In the genomic region with DNA sequence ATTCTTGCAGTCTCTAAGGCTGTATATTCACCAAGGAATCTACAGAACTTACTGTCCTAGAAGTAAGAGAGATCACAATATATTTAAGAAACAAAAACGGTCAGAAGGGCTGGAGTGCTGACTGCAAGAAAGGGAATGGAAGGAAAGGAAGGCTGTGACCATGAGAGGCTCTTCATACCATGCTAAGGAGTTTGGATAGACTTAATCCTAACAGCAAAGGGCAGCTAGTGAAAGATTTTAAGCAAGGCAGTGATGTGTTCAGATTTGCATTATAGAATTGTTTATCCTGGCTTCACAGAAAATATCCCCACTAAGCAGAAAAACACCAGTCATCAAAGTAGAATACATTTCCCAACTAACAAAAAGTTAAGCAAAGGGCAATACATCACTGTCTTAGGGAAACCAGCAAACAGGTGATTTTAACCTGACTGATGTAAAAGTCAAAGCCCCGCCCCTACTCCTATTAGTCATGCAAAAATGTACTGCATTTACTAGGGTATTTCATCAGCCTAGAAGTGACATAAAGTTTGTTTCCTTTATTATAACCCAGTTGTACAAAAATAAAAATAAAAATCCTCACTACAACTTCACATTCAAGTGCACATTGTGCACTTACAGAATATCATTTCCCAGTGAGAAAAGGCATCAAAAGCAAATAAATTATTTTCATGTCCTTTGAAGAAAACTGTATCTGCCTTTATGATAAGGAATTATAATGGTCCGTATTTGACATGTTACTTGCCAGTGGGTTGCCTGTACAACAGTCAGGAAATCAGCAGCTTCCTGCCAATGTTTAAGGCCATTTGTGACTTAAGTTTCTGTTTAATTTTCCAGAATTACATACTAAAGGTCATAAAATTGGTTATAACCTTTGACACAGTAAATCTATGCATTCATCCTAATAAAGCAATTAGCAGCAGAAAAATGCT, we compare ENCODE assay signal across 8 cellular contexts. TPM values are rescaled to one million over a fixed set of nuclear protein-coding genes. Genes with fewer than 3 reads are reported as not detected.
DNase-seq lines count a peak whose midpoint lies in the region; ATAC-seq and TF ChIP-seq lines count a peak whose summit lies in the region.

No MANE protein-coding gene starts in this region.

- TF ChIP-seq CTCF in WTC11 (IDR thresholded peaks at IDR 0.05): no peak
- no peak for TF ChIP-seq CTCF in fibroblast of mammary gland (conservative IDR thresholded peaks at IDR 0.05; ENCODE audit: control insufficient read depth, insufficient read depth, low read depth, low read length)

- H3K9me3 Mint-ChIP-seq in WTC11: no peaks in the 10 kb centered on the region

- H3K27me3 Mint-ChIP-seq in WTC11 (ENCODE audit: low read depth): no peaks in the 10 kb centered on the region

- H3K4me1 Mint-ChIP-seq in WTC11: peaks cover 21% of the 10 kb centered on the region

- ATAC-seq in WTC11 (peak; percentile 61; the same call in 1 of the 2 replicates), HG03159 (IDR thresholded peaks at IDR 0.05; ENCODE audit: unreplicated experiment) (no peak), GM18520 (IDR thresholded peaks at IDR 0.05; ENCODE audit: unreplicated experiment) (no peak)
- peak; percentile 72 for ATAC-seq in stimulated activated naive CD8-positive, alpha-beta T cell treated with anti-CD3 and anti-CD28 coated beads, Interleukin-15, Interleukin-2, amounts not matched to agents 100 U/mL and 50 U/mL, for 24 hours

- POLR2A ChIA-PET in WTC11 (lab: Charles Lee): interaction anchor here (0.6 kb wide), 1 partner anchor 98 kb away, joined by 6 read pairs; no protein-coding TSS in a partner anchor

- no peak overlapping the region for H3K4me3 Mint-ChIP-seq in WTC11

- DNase-seq in activated T-cell treated with anti-CD3 and anti-CD28 coated beads for 24 hours (ENCODE audit: low read depth) (peak; percentile 20), WTC11 (ENCODE audit: low spot score) (no peak), fibroblast of mammary gland (ENCODE audit: low read depth) (peak; percentile 18), H4 (ENCODE audit: low spot score) (no peak)
- no peak for DNase-seq in activated T-cell treated with anti-CD3 and anti-CD28 coated beads, Interleukin-2, amount 50 U/mL, for 1 hour
- DNase-seq in stimulated activated naive CD8-positive, alpha-beta T cell treated with anti-CD3 and anti-CD28 coated beads, Interleukin-15, Interleukin-2, amounts not matched to agents 100 U/mL and 50 U/mL, for 24 hours: peak; percentile 37

- H3K4me3 ChIP-seq in fibroblast of mammary gland (ENCODE audit: control insufficient read depth, low read depth, low read length): no peak overlapping the region

- peak overlapping the region; percentile 71 for H3K27ac Mint-ChIP-seq in WTC11

- H3K36me3 Mint-ChIP-seq in WTC11: no peaks in the 10 kb centered on the region

- CTCF ChIA-PET in WTC11 (lab: Charles Lee): no interaction called here

TF ChIP-seq in WTC11, 78 proteins besides CTCF, POLR2A, EP300 and RAD21:
- no peak for TF ChIP-seq ZNF423 (CRISPR knock-in tag; IDR thresholded peaks at IDR 0.05)
- TF ChIP-seq ELF4 (CRISPR knock-in tag; IDR thresholded peaks at IDR 0.05; ENCODE audit: low read depth): no peak
- TF ChIP-seq MYBL2 (CRISPR knock-in tag; IDR thresholded peaks at IDR 0.05): no peak
- no peak for TF ChIP-seq MXD4 (CRISPR knock-in tag; IDR thresholded peaks at IDR 0.05; ENCODE audit: borderline replicate concordance)
- TF ChIP-seq, protein P1, sequence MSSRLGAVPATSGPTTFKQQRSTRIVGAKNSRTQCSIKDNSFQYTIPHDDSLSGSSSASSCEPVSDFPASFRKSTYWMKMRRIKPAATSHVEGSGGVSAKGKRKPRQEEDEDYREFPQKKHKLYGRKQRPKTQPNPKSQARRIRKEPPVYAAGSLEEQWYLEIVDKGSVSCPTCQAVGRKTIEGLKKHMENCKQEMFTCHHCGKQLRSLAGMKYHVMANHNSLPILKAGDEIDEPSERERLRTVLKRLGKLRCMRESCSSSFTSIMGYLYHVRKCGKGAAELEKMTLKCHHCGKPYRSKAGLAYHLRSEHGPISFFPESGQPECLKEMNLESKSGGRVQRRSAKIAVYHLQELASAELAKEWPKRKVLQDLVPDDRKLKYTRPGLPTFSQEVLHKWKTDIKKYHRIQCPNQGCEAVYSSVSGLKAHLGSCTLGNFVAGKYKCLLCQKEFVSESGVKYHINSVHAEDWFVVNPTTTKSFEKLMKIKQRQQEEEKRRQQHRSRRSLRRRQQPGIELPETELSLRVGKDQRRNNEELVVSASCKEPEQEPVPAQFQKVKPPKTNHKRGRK (CRISPR knock-in tag; IDR thresholded peaks at IDR 0.05; ENCODE audit: borderline replicate concordance): no peak
- no peak for TF ChIP-seq TP53 (CRISPR knock-in tag; IDR thresholded peaks at IDR 0.05)
- TF ChIP-seq, protein P2, sequence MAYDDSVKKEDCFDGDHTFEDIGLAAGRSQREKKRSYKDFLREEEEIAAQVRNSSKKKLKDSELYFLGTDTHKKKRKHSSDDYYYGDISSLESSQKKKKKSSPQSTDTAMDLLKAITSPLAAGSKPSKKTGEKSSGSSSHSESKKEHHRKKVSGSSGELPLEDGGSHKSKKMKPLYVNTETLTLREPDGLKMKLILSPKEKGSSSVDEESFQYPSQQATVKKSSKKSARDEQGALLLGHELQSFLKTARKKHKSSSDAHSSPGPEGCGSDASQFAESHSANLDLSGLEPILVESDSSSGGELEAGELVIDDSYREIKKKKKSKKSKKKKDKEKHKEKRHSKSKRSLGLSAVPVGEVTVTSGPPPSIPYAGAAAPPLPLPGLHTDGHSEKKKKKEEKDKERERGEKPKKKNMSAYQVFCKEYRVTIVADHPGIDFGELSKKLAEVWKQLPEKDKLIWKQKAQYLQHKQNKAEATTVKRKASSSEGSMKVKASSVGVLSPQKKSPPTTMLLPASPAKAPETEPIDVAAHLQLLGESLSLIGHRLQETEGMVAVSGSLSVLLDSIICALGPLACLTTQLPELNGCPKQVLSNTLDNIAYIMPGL (CRISPR knock-in tag; IDR thresholded peaks at IDR 0.05): no peak
- no peak for TF ChIP-seq NFATC4 (CRISPR knock-in tag; IDR thresholded peaks at IDR 0.05)
- no peak for TF ChIP-seq CREM (CRISPR knock-in tag; IDR thresholded peaks at IDR 0.05)
TF ChIP-seq in WTC11: peak in this region for 0.

RNA-seq across cellular contexts. Expression of a gene that starts 17.2 kb away (rescaled TPM):
- total RNA-seq in WTC11 (2021): 21.1 to 28.2 TPM (median 27.8 TPM) in 3 replicates
- total RNA-seq in H4 (2014; rRNA removed; shearing (Covaris generic)): 67.7 and 88.9 TPM in 2 replicates

Comparison
In these comparisons a context has a peak if more than half of its experiments do, and no peak if none do; other contexts are left out.
1. DNase-seq: peak in activated T-cell treated with anti-CD3 and anti-CD28 coated beads for 24 hours (single experiment), fibroblast of mammary gland (single experiment) and stimulated activated naive CD8-positive, alpha-beta T cell treated with anti-CD3 and anti-CD28 coated beads, Interleukin-15, Interleukin-2, amounts not matched to agents 100 U/mL and 50 U/mL, for 24 hours (single experiment); none in activated T-cell treated with anti-CD3 and anti-CD28 coated beads, Interleukin-2, amount 50 U/mL, for 1 hour (single experiment), WTC11 (single experiment) and H4 (single experiment).
2. ATAC-seq: peak in WTC11 (single experiment) and stimulated activated naive CD8-positive, alpha-beta T cell treated with anti-CD3 and anti-CD28 coated beads, Interleukin-15, Interleukin-2, amounts not matched to agents 100 U/mL and 50 U/mL, for 24 hours (single experiment); none in HG03159 (single experiment) and GM18520 (single experiment).